Comparison of ENCODE assay signal across 13 cellular contexts in genomic region chrX:130682990-130683389, GRCh38.
A peak's percentile ranks its signal among the peaks of the same experiment; 100 is the strongest.
DNase-seq lines count a peak whose midpoint lies in the region; ATAC-seq and TF ChIP-seq lines count a peak whose summit lies in the region.
"Had no signal": no experiment of that assay in that cellular context is flagged by ENCODE, and none has a peak within 500 bp of the region (broad histone marks: within the 10 kb centered on the region; RNA-seq: fewer than 3 reads in every experiment).

No MANE protein-coding gene starts in this region.

- no peak overlapping the region for H2BK120ac ChIP-seq in mesenchymal stem cell (ENCODE audit: low read depth, low read length)

- no peaks in the 10 kb centered on the region for H3K9me3 ChIP-seq in mesenchymal stem cell (ENCODE audit: control insufficient read depth, low read length)
- H3K9me3 ChIP-seq in testis: no peaks in the 10 kb centered on the region
- H3K9me3 ChIP-seq: heart left ventricle, uterus had no signal

- H3K36me3 ChIP-seq in mesenchymal stem cell (ENCODE audit: control insufficient read depth in 1 of 2, insufficient read depth in 2 of 2, low read depth in 1 of 2, low read length in 2 of 2) (peaks cover 0 to 11% of the 10 kb centered on the region in 2 experiments), testis (ENCODE audit: low read depth, missing control alignments) (no peaks in the 10 kb centered on the region)
- H3K36me3 ChIP-seq: uterus had no signal

- H3K27ac ChIP-seq in mesenchymal stem cell (ENCODE audit: low read length, poor library complexity, severe bottlenecking) (peak overlapping the region; percentile 69), testis (no peak overlapping the region)
- H3K27ac ChIP-seq: skin epidermis, uterus had no signal

- H3K9ac ChIP-seq in mesenchymal stem cell (ENCODE audit: low read length): peak overlapping the region; percentile 48

- H4K91ac ChIP-seq in mesenchymal stem cell (ENCODE audit: low read length): no peak overlapping the region

- H3K23ac ChIP-seq in mesenchymal stem cell (ENCODE audit: low read length in 2 of 2): no peak overlapping the region

- H4K8ac ChIP-seq in mesenchymal stem cell (ENCODE audit: low read length): no peak overlapping the region

- TF ChIP-seq POLR2A in testis (IDR thresholded peaks at IDR 0.05): no peak

- in situ Hi-C loops in astrocyte of the spinal cord (cut with HindIII; ENCODE audit: low sequenced_read_pairs): no loop called here

- peak; percentile 4 for DNase-seq in AG08396 (ENCODE audit: low spot score)
- DNase-seq in astrocyte of the spinal cord (ENCODE audit: low read depth, low spot score): peak; percentile 8
- peak; percentile 56 for DNase-seq in mesenchymal stem cell
- DNase-seq in activated T-cell treated with anti-CD3 and anti-CD28 coated beads, Interleukin-2, amount 50 U/mL, for 48 hours: no peak
- no peak for DNase-seq in testis
- no peak for DNase-seq in NAMALWA (ENCODE audit: low spot score)
- DNase-seq: heart left ventricle, NCI-H1105 treated with DMSO at 0.1 percent for 48 hours, uterus had no signal

- no peak overlapping the region for H2BK15ac ChIP-seq in mesenchymal stem cell (ENCODE audit: low read depth, poor library complexity, severe bottlenecking)

- no peaks in the 10 kb centered on the region for H3K4me1 ChIP-seq in mesenchymal stem cell (ENCODE audit: control insufficient read depth, insufficient read depth, low read depth, low read length)
- H3K4me1 ChIP-seq in testis: no peaks in the 10 kb centered on the region
- H3K4me1 ChIP-seq: uterus had no signal

- H3K27me3 ChIP-seq in mesenchymal stem cell (ENCODE audit: control insufficient read depth in 1 of 2, insufficient read depth in 1 of 2, low read length in 2 of 2): peaks cover 0 to 11% of the 10 kb centered on the region in 2 experiments
- no peaks in the 10 kb centered on the region for H3K27me3 ChIP-seq in testis
- H3K27me3 ChIP-seq: heart left ventricle, uterus had no signal

- H3K79me1 ChIP-seq in mesenchymal stem cell (replicated peaks; ENCODE audit: low read length, poor library complexity, severe bottlenecking): no peaks in the 10 kb centered on the region

- no peak overlapping the region for H3K14ac ChIP-seq in mesenchymal stem cell (ENCODE audit: low read length in 2 of 2)

- no peak overlapping the region for H3K4me2 ChIP-seq in mesenchymal stem cell (ENCODE audit: low read length, poor library complexity, severe bottlenecking)

- ATAC-seq in HG03103 (IDR thresholded peaks at IDR 0.05; ENCODE audit: low read depth, unreplicated experiment): peak; percentile 71
- ATAC-seq in GM18868 (IDR thresholded peaks at IDR 0.05; ENCODE audit: unreplicated experiment): no peak
- ATAC-seq: stimulated activated memory B cell treated with anti-CD40 and anti-IgM and Interleukin-4, amounts not matched to agents 10 μg/mL and 1 μg/mL and 100 μg/mL, for 72 hours had no signal

- H3K18ac ChIP-seq in mesenchymal stem cell (ENCODE audit: low read depth in 1 of 2, low read length in 2 of 2): no peak overlapping the region

- no peak overlapping the region for H3K4ac ChIP-seq in mesenchymal stem cell (ENCODE audit: low read depth in 1 of 2, low read length in 2 of 2)

- H2BK12ac ChIP-seq in mesenchymal stem cell (ENCODE audit: low read length in 2 of 2): no peak overlapping the region

- H2AK5ac ChIP-seq in mesenchymal stem cell (ENCODE audit: low read length, severe bottlenecking): no peak overlapping the region

- no peak overlapping the region for H2AFZ ChIP-seq in mesenchymal stem cell (ENCODE audit: low read depth, low read length)

- WGBS in mesenchymal stem cell: 14% methylated on average over 2 of the region's 2 CpGs
- WGBS in testis, 2 donors: 69 to 75% methylated on average over 2 of the region's 2 CpGs

- H3K4me3 ChIP-seq in astrocyte of the spinal cord (ENCODE audit: low read depth, low read length): no peak overlapping the region
- no peak overlapping the region for H3K4me3 ChIP-seq in mesenchymal stem cell (ENCODE audit: insufficient read depth in 1 of 2, low read depth in 1 of 2, low read length in 2 of 2)
- no peak overlapping the region for H3K4me3 ChIP-seq in testis
- H3K4me3 ChIP-seq: heart left ventricle, skin epidermis, uterus had no signal

- no peak overlapping the region for H2BK5ac ChIP-seq in mesenchymal stem cell (ENCODE audit: low read depth, low read length, poor library complexity, severe bottlenecking)

- intact Hi-C loops in testis (cut with DNase I; ENCODE audit: low total_unique reads): no loop called here

- TF ChIP-seq CTCF in astrocyte of the spinal cord (IDR thresholded peaks at IDR 0.05; ENCODE audit: low read depth, low read length): no peak
- no peak for TF ChIP-seq CTCF in testis (IDR thresholded peaks at IDR 0.05)

Comparison
In these comparisons a context has a peak if more than half of its experiments do, and no peak if none do; other contexts are left out.
1. DNase-seq: peak in AG08396 (single experiment), astrocyte of the spinal cord (single experiment) and mesenchymal stem cell (single experiment); none in activated T-cell treated with anti-CD3 and anti-CD28 coated beads, Interleukin-2, amount 50 U/mL, for 48 hours (0 of 2), testis (single experiment) and NAMALWA (single experiment).